Comparison of ENCODE assay signal across 19 cellular contexts in the genomic region with DNA sequence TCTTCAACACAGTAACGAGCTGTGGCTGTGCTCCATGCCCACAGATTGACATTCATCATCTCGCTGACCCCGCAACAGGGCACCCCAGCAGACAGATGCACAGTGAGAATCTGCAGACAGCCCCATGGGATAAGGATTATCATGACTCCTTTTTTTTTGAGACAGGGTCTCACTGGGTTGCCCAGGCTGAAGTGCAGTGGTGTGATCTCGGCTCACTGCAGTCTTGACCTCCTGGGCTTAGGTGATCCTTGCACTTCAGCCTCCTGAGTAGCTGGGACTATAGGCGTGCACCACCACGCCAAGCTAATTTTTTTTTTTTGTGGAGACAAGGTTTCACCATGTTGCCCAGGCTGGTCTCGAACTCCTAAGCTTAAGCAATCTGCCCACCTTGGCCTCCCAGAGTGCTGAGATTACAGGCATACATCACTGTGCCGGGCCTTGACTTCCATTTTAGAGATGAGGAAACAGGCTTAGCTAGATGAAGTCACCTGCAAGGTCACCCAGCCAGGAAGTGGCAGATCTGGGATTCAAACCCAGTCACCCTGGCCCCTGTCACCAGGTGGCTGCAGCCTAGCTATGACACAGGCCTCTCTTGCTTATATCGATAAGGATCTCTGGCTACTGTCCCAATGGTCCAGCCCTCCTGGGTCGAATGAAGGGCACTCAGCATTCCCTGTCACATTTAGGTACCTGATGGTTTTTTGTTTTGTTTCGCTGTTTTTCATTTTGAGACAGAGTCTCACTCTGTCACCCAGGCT. TPM values are rescaled to one million over a fixed set of nuclear protein-coding genes. Genes with fewer than 3 reads are reported as not detected.
DNase-seq lines count a peak whose midpoint lies in the region; ATAC-seq and TF ChIP-seq lines count a peak whose summit lies in the region.
"Had no signal": no experiment of that assay in that cellular context is flagged by ENCODE, and none has a peak within 500 bp of the region (broad histone marks: within the 10 kb centered on the region; RNA-seq: fewer than 3 reads in every experiment).

No MANE protein-coding gene starts in this region.

- no peak overlapping the region for H3K4me3 Mint-ChIP-seq in H9
- H3K4me3 Mint-ChIP-seq: B cell; CD8-positive, alpha-beta T cell; HFFc6 had no signal

- H2BK12ac ChIP-seq in H9 (ENCODE audit: insufficient read length, low read depth, low read length), result no peak overlapping the region

- H2BK15ac ChIP-seq in H9 (ENCODE audit: low read depth, low read length), result no peak overlapping the region

- H3K18ac ChIP-seq in H9 (ENCODE audit: insufficient read length, low read depth, low read length), result peak overlapping the region; percentile 53

- H3K4me1 ChIP-seq in H9 (ENCODE audit: insufficient read depth, low read length) (peaks cover 20% of the 10 kb centered on the region; the same call in 1 of the 2 replicates), osteoblast (ENCODE audit: insufficient read depth, low read length) (no peaks in the 10 kb centered on the region)

- H4K8ac ChIP-seq in H9 (replicated peaks; ENCODE audit: insufficient read length, low read depth, low read length), result no peak overlapping the region

- DNase-seq in DMS53 (lab: John Stamatoyannopoulos, UW) (peak; percentile 40), DMS53 treated with DMSO at 0.1 percent for 48 hours (lab: John Stamatoyannopoulos, UW; ENCODE audit: unreplicated experiment) (no peak), H9 (no peak), osteoblast (ENCODE audit: insufficient read length, low spot score, missing footprints) (peak; percentile 30), kidney glomerular epithelial cell (lab: John Stamatoyannopoulos, UW) (no peak), OCI-M2 (lab: John Stamatoyannopoulos, UW; ENCODE audit: unreplicated experiment) (no peak)
- DNase-seq: CD8-positive, alpha-beta T cell; DMS79 treated with DMSO at 0.1 percent for 48 hours; GOT3; HFFc6; NCI-H1436; NCI-H2029 treated with DMSO at 0.1 percent for 48 hours; NCI-H2171 treated with DMSO at 0.1 percent for 48 hours; NCI-H748 treated with DMSO at 0.1 percent for 48 hours had no signal

- peak overlapping the region; percentile 55 to 91 (median 80); a peak in 4 of 7 replicates for H3K27ac Mint-ChIP-seq in H9
- H3K27ac Mint-ChIP-seq: B cell; CD8-positive, alpha-beta T cell; HFFc6 had no signal

- H2AK5ac ChIP-seq in H9 (ENCODE audit: insufficient read length, low read length), result no peak overlapping the region

- H4K20me1 ChIP-seq in H9 (ENCODE audit: control insufficient read depth, insufficient read depth, insufficient read length) (no peaks in the 10 kb centered on the region), osteoblast (ENCODE audit: insufficient read depth, low read length) (no peaks in the 10 kb centered on the region)

- ATAC-seq in esophagus mucosa, result peak; percentile 41
- no peak for ATAC-seq in GM21526 (IDR thresholded peaks at IDR 0.05; ENCODE audit: low FRiP score, unreplicated experiment)
- ATAC-seq: CD8-positive, alpha-beta T cell had no signal

- TF ChIP-seq CTCF in H9 (conservative IDR thresholded peaks at IDR 0.05) (no peak), osteoblast (IDR thresholded peaks at IDR 0.05; ENCODE audit: extremely low read depth, low read depth, low read length) (no peak)

- H3K9me3 ChIP-seq in H9 (ENCODE audit: control insufficient read depth, low read depth, low read length) (no peaks in the 10 kb centered on the region), osteoblast (ENCODE audit: low read depth, low read length) (no peaks in the 10 kb centered on the region)

- H3K4ac ChIP-seq in H9 (ENCODE audit: low read depth, low read length), result no peak overlapping the region

- no peak overlapping the region for H2BK120ac ChIP-seq in H9 (ENCODE audit: low read depth, low read length, poor library complexity, severe bottlenecking)

- peaks cover 47 to 58% of the 10 kb centered on the region in 2 experiments for H3K4me1 Mint-ChIP-seq in H9

- no peak overlapping the region for H3K9ac ChIP-seq in H9 (ENCODE audit: extremely low read depth, insufficient read length, low read length)
- H3K9ac ChIP-seq: KMS-11 had no signal

- H3K36me3 ChIP-seq in osteoblast (ENCODE audit: insufficient read depth, low read length), result no peaks in the 10 kb centered on the region

- H3K27me3 ChIP-seq in H9 (ENCODE audit: insufficient read depth, low read length) (no peaks in the 10 kb centered on the region), osteoblast (ENCODE audit: insufficient read depth, low read length) (peaks cover 24% of the 10 kb centered on the region)

- no CpG with 5 or more reads among the region's 11 CpGs for WGBS in H9 (ENCODE audit: extremely low coverage, insufficient read length, low lambda C conversion rate)

- H2BK5ac ChIP-seq in H9 (ENCODE audit: insufficient read length, low read length), result no peak overlapping the region

- H3K27me3 Mint-ChIP-seq in H9 (ENCODE audit: low read depth), result no peaks in the 10 kb centered on the region

- no peak overlapping the region for H4K91ac ChIP-seq in H9 (ENCODE audit: insufficient read length, low read depth, low read length)

- H3K14ac ChIP-seq in H9 (ENCODE audit: insufficient read depth, low read length), result no peak overlapping the region

- no peaks in the 10 kb centered on the region for H3K79me1 ChIP-seq in H9 (ENCODE audit: insufficient read depth, low read depth, low read length, poor library complexity, severe bottlenecking)

- H3K36me3 Mint-ChIP-seq in H9 (ENCODE audit: insufficient read depth in 1 of 3, low read depth in 3 of 3), result peaks cover 17 to 57% (median 33%) of the 10 kb centered on the region in 3 experiments; a peak in 6 of 7 replicates
- H3K36me3 Mint-ChIP-seq: CD8-positive, alpha-beta T cell had no signal

- H3T11ph ChIP-seq in H9 (ENCODE audit: low read length), result no peak overlapping the region

- H3K23ac ChIP-seq in H9 (ENCODE audit: insufficient read length, low read depth, low read length), result no peak overlapping the region

- H4K5ac ChIP-seq in H9 (ENCODE audit: insufficient read length, low read depth, low read length), result no peak overlapping the region

- H3K23me2 ChIP-seq in H9 (ENCODE audit: insufficient read length, low read depth, low read length, poor library complexity, severe bottlenecking), result peaks cover 3% of the 10 kb centered on the region

- H3K56ac ChIP-seq in H9 (ENCODE audit: insufficient read length, low read depth, low read length), result no peak overlapping the region

- no peak overlapping the region for H2AFZ ChIP-seq in H9 (ENCODE audit: low read length)
- H2AFZ ChIP-seq in osteoblast (ENCODE audit: low read length), result no peak overlapping the region

- H3K4me3 ChIP-seq in osteoblast (ENCODE audit: insufficient read depth, low read length), result no peak overlapping the region

- no peaks in the 10 kb centered on the region; the same call in 1 of the 2 replicates for H3K79me2 ChIP-seq in H9 (ENCODE audit: insufficient read depth, low read length)
- no peaks in the 10 kb centered on the region for H3K79me2 ChIP-seq in osteoblast (ENCODE audit: insufficient read depth, low read length)

- H2BK20ac ChIP-seq in H9 (ENCODE audit: low read depth, low read length, poor library complexity, severe bottlenecking), result no peak overlapping the region

- no peak overlapping the region for H3K27ac ChIP-seq in H9 (ENCODE audit: insufficient read length, low read depth, low read length)
- no peak overlapping the region for H3K27ac ChIP-seq in osteoblast (ENCODE audit: low read depth, low read length)
- H3K27ac ChIP-seq: 22Rv1, KMS-11 had no signal

- H3K9me3 Mint-ChIP-seq in H9, result no peaks in the 10 kb centered on the region; a peak in 1 of 5 replicates
- H3K9me3 Mint-ChIP-seq: CD8-positive, alpha-beta T cell; HFFc6 had no signal

- H3K4me2 ChIP-seq in H9 (ENCODE audit: insufficient read depth, insufficient read length, low read length) (no peak overlapping the region), osteoblast (ENCODE audit: insufficient read depth, low read length) (no peak overlapping the region)
- H3K4me2 ChIP-seq: KMS-11 had no signal

RNA-seq across cellular contexts. Expression of a gene that starts 5.1 kb away (rescaled TPM):
- total RNA-seq in H9 (2021), result 122 and 126 TPM in 2 replicates
- 63.3 TPM for total RNA-seq in esophagus mucosa
- total RNA-seq in osteoblast, result under 0.01 TPM in 1 of 2 replicates, not detected in the other
- total RNA-seq: B cell; CD8-positive, alpha-beta T cell had no signal

RNA-seq across cellular contexts. Expression of a gene that starts 24.0 kb away (rescaled TPM):
- 47.2 and 53.8 TPM in 2 replicates for total RNA-seq in H9 (2021)
- 40.5 TPM for total RNA-seq in esophagus mucosa
- 15.0 and 17.7 TPM in 2 replicates for total RNA-seq in osteoblast

Comparison
In these comparisons a context has a peak if more than half of its experiments do, and no peak if none do; other contexts are left out.
1. DNase-seq: peak in DMS53 (single experiment) and osteoblast (single experiment); none in DMS53 treated with DMSO at 0.1 percent for 48 hours (single experiment), H9 (single experiment), kidney glomerular epithelial cell (single experiment) and OCI-M2 (single experiment).
2. RNA of a gene that starts 5.1 kb away (total RNA-seq): 122 to 126 TPM in H9 and 63.3 TPM in esophagus mucosa (single experiment); under 0.01 TPM in osteoblast; every median in the first group is over 10 times any median in the second.